Comparison of ENCODE assay signal across 24 cellular contexts in genomic region chr9:79598562-79599345, GRCh38.
"Had no signal": no experiment of that assay in that cellular context is flagged by ENCODE, and none has a peak within 500 bp of the region (broad histone marks: within the 10 kb centered on the region; RNA-seq: fewer than 3 reads in every experiment).

No MANE protein-coding gene starts in this region.

- H3K27ac ChIP-seq: esophagus muscularis mucosa, gastrocnemius medialis, parathyroid adenoma had no signal

- H3K36me3 ChIP-seq: esophagus muscularis mucosa, gastrocnemius medialis had no signal

- H3K27me3 Mint-ChIP-seq: activated B cell treated with CpG ODN at 0.5 μM for 24 hours; effector memory CD8-positive, alpha-beta T cell had no signal

- DNase-seq: activated B cell treated with CpG ODN at 0.5 μM for 24 hours; activated CD4-positive, alpha-beta T cell treated with anti-CD3 and anti-CD28 coated beads for 4 hours; activated CD4-positive, alpha-beta T cell treated with anti-CD3 and anti-CD28 coated beads, Interleukin-2, amount 50 U/mL, for 48 hours; activated CD8-positive, alpha-beta memory T cell treated with anti-CD3 and anti-CD28 coated beads, Interleukin-2, amount 50 U/mL, for 48 hours; activated naive CD4-positive, alpha-beta T cell; activated T-cell treated with anti-CD3 and anti-CD28 coated beads, Interleukin-2, amount 50 U/mL, for 4 hours; aorta; effector memory CD8-positive, alpha-beta T cell; gastrocnemius medialis; hypothalamus; islet precursor cell; left cardiac atrium; nucleus accumbens; right cardiac atrium; stimulated activated CD4-positive, alpha-beta T cell treated with anti-CD3 and anti-CD28 coated beads, Interleukin-4, amount 100 ng/mL, for 24 hours; stimulated activated naive CD4-positive, alpha-beta T cell treated with Interleukin-2 at 50 U/mL for 16 hours; T-helper 1 cell; T-helper 9 cell had no signal

- H3K4me3 ChIP-seq: esophagus muscularis mucosa, gastrocnemius medialis had no signal

- H3K4me3 Mint-ChIP-seq: activated B cell treated with CpG ODN at 0.5 μM for 24 hours; activated T-cell treated with anti-CD3 and anti-CD28 coated beads, Interleukin-2, amount 50 U/mL, for 4 hours; brain; effector memory CD8-positive, alpha-beta T cell; nephron had no signal

- H3K4me1 Mint-ChIP-seq: brain had no signal

- ATAC-seq: activated T-cell treated with anti-CD3 and anti-CD28 coated beads, Interleukin-2, amount 50 U/mL, for 4 hours; effector memory CD8-positive, alpha-beta T cell; gastrocnemius medialis; left cardiac atrium; right cardiac atrium had no signal

- H3K27me3 ChIP-seq: esophagus muscularis mucosa, gastrocnemius medialis had no signal

- H3K27ac Mint-ChIP-seq: activated B cell treated with CpG ODN at 0.5 μM for 24 hours; activated T-helper 2 cell treated with anti-CD3 and anti-CD28 coated beads, Interferon-gamma antibody, Interleukin-2, Interleukin-4, amounts not matched to agents 10 μg/mL and 5 μg/mL and 100 μg/mL, durations not matched to agents 14 hours and 24 hours and 36 hours; brain had no signal

- FAIRE-seq: endothelial cell of umbilical vein had no signal

- H3K4me1 ChIP-seq: esophagus muscularis mucosa, parathyroid adenoma had no signal
